In genomic region chr1:27427329-27427728, GRCh38 we compare ENCODE assay signal across 13 cellular contexts. TPM values are rescaled to one million over a fixed set of nuclear protein-coding genes. Genes with fewer than 3 reads are reported as not detected.
DNase-seq lines count a peak whose midpoint lies in the region; ATAC-seq and TF ChIP-seq lines count a peak whose summit lies in the region.
"Had no signal": no experiment of that assay in that cellular context is flagged by ENCODE, and none has a peak within 500 bp of the region (broad histone marks: within the 10 kb centered on the region; RNA-seq: fewer than 3 reads in every experiment).

No MANE protein-coding gene starts in this region.

- peak overlapping the region in 5 of 8 donors; percentile 22 to 86 (median 79) for H3K4me3 Mint-ChIP-seq in CD4-positive, alpha-beta memory T cell
- peak overlapping the region; percentile 44 for H3K4me3 Mint-ChIP-seq in glutamatergic neuron (ENCODE audit: unreplicated experiment)

- peaks cover 8% of the 10 kb centered on the region for H3K36me3 ChIP-seq in CD4-positive, alpha-beta memory T cell (ENCODE audit: insufficient read depth, low read length)
- peaks cover 45% of the 10 kb centered on the region for H3K36me3 ChIP-seq in OCI-LY7 (ENCODE audit: insufficient read depth, low read length)

- ATAC-seq in sciatic nerve (peak; percentile 11), HG03135 (IDR thresholded peaks at IDR 0.05; ENCODE audit: unreplicated experiment) (no peak)

- peaks cover 83% of the 10 kb centered on the region for H3K4me1 ChIP-seq in CD4-positive, alpha-beta memory T cell (ENCODE audit: insufficient read depth, low read length)
- peaks cover 64% of the 10 kb centered on the region for H3K4me1 ChIP-seq in OCI-LY7 (ENCODE audit: insufficient read depth, low read length, poor library complexity, severe bottlenecking)

- POLR2A ChIA-PET in CD4-positive, alpha-beta memory T cell (lab: Charles Lee; ENCODE audit: partially characterized antibody) = no interaction called here
- POLR2A ChIA-PET in OCI-LY7 (lab: Charles Lee) = interaction anchor here (1.9 to 4.6 kb wide), 2 partner anchors 9 to 54 kb away, joined by 4 to 25 read pairs; no protein-coding TSS in a partner anchor

- 0 out of 2 replicates have a peak, but pooled peaks cover 12% of the 10 kb centered on the region for H4K20me1 ChIP-seq in OCI-LY7 (ENCODE audit: insufficient read depth, low read length)

- peaks cover 55% of the 10 kb centered on the region for H3K79me2 ChIP-seq in OCI-LY7 (ENCODE audit: insufficient read depth, low read depth, low read length)

- H3K4me1 Mint-ChIP-seq in CD4-positive, alpha-beta memory T cell = peaks cover 52 to 77% (median 65%) of the 10 kb centered on the region in 4 donors
- peaks cover 34% of the 10 kb centered on the region for H3K4me1 Mint-ChIP-seq in glutamatergic neuron (ENCODE audit: low read depth, unreplicated experiment)

- no peak overlapping the region for H3K4me3 ChIP-seq in CD4-positive, alpha-beta memory T cell (ENCODE audit: low read length in 2 of 2)
- H3K4me3 ChIP-seq in OCI-LY7 (ENCODE audit: low read depth, low read length, poor library complexity, severe bottlenecking) = no peak overlapping the region
- H3K4me3 ChIP-seq: testis had no signal

- H3K4me2 ChIP-seq in OCI-LY7 (ENCODE audit: low read length) = peak overlapping the region; percentile 46

- BruUV-seq in OCI-LY7 (replicated peaks; lab: Mats Ljungman, UMichigan) = no TSS peak

- H3K9me3 ChIP-seq in CD4-positive, alpha-beta memory T cell (ENCODE audit: control insufficient read depth in 1 of 2, low read length in 2 of 2) = no peaks in the 10 kb centered on the region
- H3K9me3 ChIP-seq in OCI-LY7 (ENCODE audit: low read length) = no peaks in the 10 kb centered on the region
- H3K9me3 ChIP-seq: testis had no signal

- CTCF ChIA-PET in CD4-positive, alpha-beta memory T cell (lab: Charles Lee; ENCODE audit: partially characterized antibody) = interaction anchor here (1.0 to 3.4 kb wide), 5 partner anchors 9 to 178 kb away, joined by 3 to 10 read pairs (median 3); no protein-coding TSS in a partner anchor
- CTCF ChIA-PET in OCI-LY7 (lab: Charles Lee; ENCODE audit: unreplicated experiment) = interaction anchor here (1.1 kb wide), 1 partner anchor 13 kb away, joined by 3 read pairs; no protein-coding TSS in a partner anchor

- no peaks in the 10 kb centered on the region for H3K9me2 ChIP-seq in OCI-LY7 (ENCODE audit: insufficient read depth, low read length)

- intact Hi-C loops in CD4-positive, alpha-beta memory T cell (cut with micrococcal nuclease) = no loop called here
- intact Hi-C loops in OCI-LY7 (cut with micrococcal nuclease; ENCODE audit: unreplicated experiment) (no loop called here), sciatic nerve (cut with DNase I) (no loop called here)

- H3K9me3 Mint-ChIP-seq in CD4-positive, alpha-beta memory T cell = no peaks in the 10 kb centered on the region
- H3K9me3 Mint-ChIP-seq in glutamatergic neuron (ENCODE audit: unreplicated experiment) = no peaks in the 10 kb centered on the region

- peak overlapping the region; percentile 25 to 94 (median 84) for H3K27ac Mint-ChIP-seq in CD4-positive, alpha-beta memory T cell
- H3K27ac Mint-ChIP-seq in glutamatergic neuron (ENCODE audit: unreplicated experiment) = peak overlapping the region; percentile 4

- TF ChIP-seq CTCF in OCI-LY7 (conservative IDR thresholded peaks at IDR 0.05; ENCODE audit: low read length) = no peak
- TF ChIP-seq CTCF in glutamatergic neuron (IDR thresholded peaks at IDR 0.05; ENCODE audit: partially characterized antibody, unreplicated experiment) = no peak

- no peak overlapping the region for H3K27ac ChIP-seq in CD4-positive, alpha-beta memory T cell (ENCODE audit: low read depth, low read length)
- H3K27ac ChIP-seq in OCI-LY7 (ENCODE audit: low read depth, low read length, poor library complexity, severe bottlenecking) = peak overlapping the region; percentile 54

- DNase-seq in CD4-positive, alpha-beta memory T cell = no peak
- peak; percentile 76 for DNase-seq in OCI-LY7 (ENCODE audit: low spot score)
- DNase-seq in glutamatergic neuron = no peak
- DNase-seq in sciatic nerve (ENCODE audit: low spot score) = no peak
- DNase-seq in ACHN = no peak
- DNase-seq in stimulated activated CD4-positive, alpha-beta T cell treated with anti-CD3 and anti-CD28 coated beads, Interleukin-4, amount 100 ng/mL, for 4 hours = no peak
- no peak for DNase-seq in SIG-M5 (lab: John Stamatoyannopoulos, UW)
- DNase-seq: kidney; NCI-H2029 treated with DMSO at 0.1 percent for 48 hours; stimulated activated CD4-positive, alpha-beta T cell treated with anti-CD3 and anti-CD28 coated beads, Interleukin-12 subunit alpha, Interleukin-12 subunit beta, amount 100 ng/mL, for 4 hours; testis had no signal

- H3K27me3 Mint-ChIP-seq in CD4-positive, alpha-beta memory T cell = no peaks in the 10 kb centered on the region
- no peaks in the 10 kb centered on the region for H3K27me3 Mint-ChIP-seq in glutamatergic neuron (ENCODE audit: unreplicated experiment)

- no peak overlapping the region for H2AFZ ChIP-seq in OCI-LY7 (ENCODE audit: low read length)

- no peaks in the 10 kb centered on the region for H3K27me3 ChIP-seq in CD4-positive, alpha-beta memory T cell (ENCODE audit: insufficient read depth, low read length)
- H3K27me3 ChIP-seq: testis had no signal

- in situ Hi-C loops in ACHN (cut with HindIII; ENCODE audit: low pct_ligation_motif_present, low pct_unique_long_range_greater_than_20kb, low sequenced_read_pairs) = no loop called here

- peaks cover 24 to 36% of the 10 kb centered on the region in 2 donors for H3K36me3 Mint-ChIP-seq in CD4-positive, alpha-beta memory T cell
- no peaks in the 10 kb centered on the region for H3K36me3 Mint-ChIP-seq in glutamatergic neuron (ENCODE audit: unreplicated experiment)

RNA-seq across cellular contexts. Expression of gene GPR3, which starts 34.9 kb away (rescaled TPM):
- total RNA-seq in CD4-positive, alpha-beta memory T cell = not detected
- not detected for polyA plus RNA-seq in CD4-positive, alpha-beta memory T cell
- 0.21 and 0.32 TPM in 2 replicates for total RNA-seq in OCI-LY7 (2014; rRNA removed; shearing (Covaris generic))
- 0.22 and 0.25 TPM in 2 replicates for total RNA-seq in OCI-LY7 (2022)
- total RNA-seq in glutamatergic neuron (ENCODE audit: unreplicated experiment) = 1.5 TPM
- total RNA-seq in sciatic nerve = 0.71 TPM

RNA-seq across cellular contexts. Expression of gene CD164L2, which starts 44.2 kb away (rescaled TPM):
- not detected for total RNA-seq in CD4-positive, alpha-beta memory T cell
- polyA plus RNA-seq in CD4-positive, alpha-beta memory T cell = under 1 TPM in 1 of 2 donors, not detected in 1; 0.22 TPM
- total RNA-seq in OCI-LY7 (2014; rRNA removed; shearing (Covaris generic)) = 0.13 TPM in 1 of 2 replicates, not detected in the other
- not detected in 2 replicates for total RNA-seq in OCI-LY7 (2022)
- total RNA-seq in glutamatergic neuron (ENCODE audit: unreplicated experiment) = not detected
- total RNA-seq in sciatic nerve = not detected
- total RNA-seq: H4 had no signal

RNA-seq across cellular contexts. Expression of gene FCN3, which starts 52.7 kb away (rescaled TPM):
- not detected for total RNA-seq in CD4-positive, alpha-beta memory T cell
- not detected for polyA plus RNA-seq in CD4-positive, alpha-beta memory T cell
- total RNA-seq in OCI-LY7 (2014; rRNA removed; shearing (Covaris generic)) = not detected in 2 replicates
- total RNA-seq in OCI-LY7 (2022) (not detected in 2 replicates), glutamatergic neuron (ENCODE audit: unreplicated experiment) (not detected), sciatic nerve (1.2 TPM)
- total RNA-seq: H4 had no signal
